20 cellular contexts compared by ENCODE assay signal in genomic region chr10:100810835-100811116, GRCh38.
DNase-seq lines count a peak whose midpoint lies in the region; ATAC-seq, FAIRE-seq and TF ChIP-seq lines count a peak whose summit lies in the region.
"Had no signal": no experiment of that assay in that cellular context is flagged by ENCODE, and none has a peak within 500 bp of the region (broad histone marks: within the 10 kb centered on the region; RNA-seq: fewer than 3 reads in every experiment).

No MANE protein-coding gene starts in this region.

- whole genome bisulfite sequencing in pancreas, 2 donors: 46 to 50% methylated on average over 7 of the region's 7 CpGs

- DNase-seq in H7: peak; percentile 26
- peak; percentile 18 for DNase-seq in mesenteric fat pad (ENCODE audit: low spot score)
- DNase-seq in pancreas: peak in 3 of 6 donors; percentile 58
- DNase-seq in chondrocyte (ENCODE audit: low spot score): no peak
- no peak for DNase-seq in SIG-M5 treated with dmso at 0.1 percent for 504 hours (lab: John Stamatoyannopoulos, UW; ENCODE audit: unreplicated experiment)
- DNase-seq: AML-193; CD4-positive, alpha-beta T cell; CD8-positive, alpha-beta T cell; COR-L47; DMS79 treated with DMSO at 0.1 percent for 48 hours; GF-D8 had no signal

- H3K27me3 ChIP-seq in H7 (ENCODE audit: control insufficient read depth, insufficient read depth, low read length) (peaks cover 5% of the 10 kb centered on the region), pancreas (no peaks in the 10 kb centered on the region)

- peak in 3 of 4 donors; percentile 46 to 83 (median 63) for ATAC-seq in pancreas
- ATAC-seq in HG03025 (IDR thresholded peaks at IDR 0.05; ENCODE audit: low FRiP score, unreplicated experiment): no peak
- ATAC-seq: A549; CD8-positive, alpha-beta T cell had no signal

- H3K4me3 Mint-ChIP-seq in chondrocyte (ENCODE audit: unreplicated experiment): no peak overlapping the region
- H3K4me3 Mint-ChIP-seq: B cell; CD4-positive, alpha-beta T cell; CD8-positive, alpha-beta T cell had no signal

- no peak overlapping the region for H3K27ac Mint-ChIP-seq in chondrocyte (ENCODE audit: unreplicated experiment)
- H3K27ac Mint-ChIP-seq: B cell; CD4-positive, alpha-beta T cell; CD8-positive, alpha-beta T cell had no signal

- no peaks in the 10 kb centered on the region for H3K9me3 Mint-ChIP-seq in chondrocyte (ENCODE audit: low read depth)
- H3K9me3 Mint-ChIP-seq: CD4-positive, alpha-beta T cell; CD8-positive, alpha-beta T cell had no signal

- intact Hi-C loops in pancreas (cut with DNase I): no loop called here

- no peak for FAIRE-seq in pancreas (lab: Jason Lieb, UNC)
- FAIRE-seq: A549, G401.6, GM12891, GM19239 had no signal

- TF ChIP-seq CTCF in pancreas (IDR thresholded peaks at IDR 0.05): no peak
- no peak for TF ChIP-seq CTCF in chondrocyte (IDR thresholded peaks at IDR 0.05)

- H3K36me3 Mint-ChIP-seq in chondrocyte (ENCODE audit: low read depth): peaks cover 1% of the 10 kb centered on the region
- H3K36me3 Mint-ChIP-seq: CD8-positive, alpha-beta T cell had no signal

- no peaks in the 10 kb centered on the region for H3K4me1 Mint-ChIP-seq in chondrocyte (ENCODE audit: low read depth)

- H3K4me1 ChIP-seq in pancreas: peaks cover 0 to 8% (median 6%) of the 10 kb centered on the region in 3 donors
- H3K4me1 ChIP-seq: A549; BLaER1 treated with 17β-estradiol and CSF1 and Interleukin-3, amounts not matched to agents 10 nM and 100 nM had no signal

- no peak overlapping the region for H3K27ac ChIP-seq in pancreas
- H3K27ac ChIP-seq: 22Rv1; A549; BLaER1 treated with 17β-estradiol and CSF1 and Interleukin-3, amounts not matched to agents 10 nM and 100 nM; C4-2B had no signal

- H3K36me3 ChIP-seq in H7 (replicated peaks; ENCODE audit: control insufficient read depth, insufficient read depth, low read length) (no peaks in the 10 kb centered on the region), pancreas (no peaks in the 10 kb centered on the region)
- H3K36me3 ChIP-seq: BLaER1 treated with 17β-estradiol and CSF1 and Interleukin-3, amounts not matched to agents 10 nM and 100 nM had no signal

- peaks cover 78% of the 10 kb centered on the region for H3K27me3 Mint-ChIP-seq in chondrocyte (ENCODE audit: low read depth)

- no peaks in the 10 kb centered on the region for H3K9me3 ChIP-seq in pancreas
- H3K9me3 ChIP-seq: A549; BLaER1 treated with 17β-estradiol and CSF1 and Interleukin-3, amounts not matched to agents 10 nM and 100 nM had no signal

- H3K4me3 ChIP-seq in H7 (ENCODE audit: insufficient read depth, low read depth, low read length) (no peak overlapping the region), pancreas (no peak overlapping the region)
- H3K4me3 ChIP-seq: A549; BLaER1 treated with 17β-estradiol and CSF1 and Interleukin-3, amounts not matched to agents 10 nM and 100 nM had no signal

Comparison
In these comparisons a context has a peak if more than half of its experiments do, and no peak if none do; other contexts are left out.
1. DNase-seq: peak in H7 (single experiment) and mesenteric fat pad (single experiment); none in chondrocyte (single experiment) and SIG-M5 treated with dmso at 0.1 percent for 504 hours (single experiment).